ENCODE assay signal across 20 cellular contexts in the genomic region with DNA sequence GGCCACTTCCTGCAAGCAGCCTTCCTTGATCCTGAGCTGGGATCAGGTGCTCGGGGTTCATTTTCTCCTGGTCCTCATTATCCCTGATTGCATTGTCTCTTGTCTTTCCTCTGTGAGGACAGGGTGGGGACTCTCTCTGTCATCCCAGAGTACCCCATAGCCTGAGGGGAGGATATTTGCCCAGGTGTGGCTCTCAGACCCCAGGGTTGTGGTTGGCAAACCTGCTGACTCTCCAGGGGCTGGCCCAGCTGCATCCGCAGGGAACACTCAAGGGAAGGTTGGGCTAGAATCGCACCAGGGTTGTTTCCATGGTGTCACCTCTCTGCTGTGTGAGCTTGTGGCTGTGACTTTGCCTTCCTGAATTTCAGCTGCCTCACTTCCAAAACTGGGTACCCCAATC.
A peak's percentile ranks its signal among the peaks of the same experiment; 100 is the strongest.
DNase-seq lines count a peak whose midpoint lies in the region; ATAC-seq and TF ChIP-seq lines count a peak whose summit lies in the region.
"Had no signal": no experiment of that assay in that cellular context is flagged by ENCODE, and none has a peak within 500 bp of the region (broad histone marks: within the 10 kb centered on the region; RNA-seq: fewer than 3 reads in every experiment).

No MANE protein-coding gene starts in this region.

- no peaks in the 10 kb centered on the region for H3K9me2 ChIP-seq in OCI-LY7 (ENCODE audit: insufficient read depth, low read length)

- CTCF ChIA-PET in CD8-positive, alpha-beta T cell (lab: Charles Lee), result no interaction called here
- CTCF ChIA-PET in OCI-LY7 (lab: Charles Lee; ENCODE audit: unreplicated experiment), result no interaction called here

- DNase-seq in NCI-H748 (lab: John Stamatoyannopoulos, UW; ENCODE audit: unreplicated experiment) (peak; percentile 27), NCI-H748 treated with DMSO at 0.1 percent for 48 hours (lab: John Stamatoyannopoulos, UW) (no peak), OCI-LY7 (ENCODE audit: low spot score) (peak; percentile 39), iPS-NIHi7 (ENCODE audit: extremely low spot score) (peak; percentile 6), BE2C (no peak), NCI-H1105 treated with DMSO at 0.1 percent for 48 hours (lab: John Stamatoyannopoulos, UW) (no peak)
- peak in 1 of 7 experiments; percentile 32 for DNase-seq in CD8-positive, alpha-beta T cell
- DNase-seq in activated CD4-positive, alpha-beta T cell treated with anti-CD3 and anti-CD28 coated beads for 1 hour, result no peak
- DNase-seq: CD4-positive, alpha-beta T cell; DMS79 treated with DMSO at 0.1 percent for 48 hours; GDM1; KG1; MG63; NCI-H1105; NCI-H1930; NCI-H2227 treated with DMSO at 0.1 percent for 48 hours; NCI-H526 treated with DMSO at 0.1 percent for 48 hours; SHP77 had no signal

- no peak for ATAC-seq in CD8-positive, alpha-beta T cell
- ATAC-seq: Panc1, SK-N-SH treated with all-trans-retinoic acid at 6 μM for 48 hours had no signal

- no peaks in the 10 kb centered on the region for H3K9me3 Mint-ChIP-seq in CD8-positive, alpha-beta T cell
- H3K9me3 Mint-ChIP-seq: CD4-positive, alpha-beta T cell had no signal

- H3K27ac ChIP-seq in CD8-positive, alpha-beta T cell (ENCODE audit: low read depth, low read length), result no peak overlapping the region
- no peak overlapping the region for H3K27ac ChIP-seq in OCI-LY7 (ENCODE audit: low read depth, low read length, poor library complexity, severe bottlenecking)

- intact Hi-C loops in CD8-positive, alpha-beta T cell (cut with DNase I, micrococcal nuclease), result no loop called here
- intact Hi-C loops in OCI-LY7 (cut with micrococcal nuclease; ENCODE audit: unreplicated experiment), result loop anchor here (1.0 to 10.0 kb wide), 5 partner anchors 130 to 267 kb away; no protein-coding TSS in a partner anchor

- peaks cover 8% of the 10 kb centered on the region for H3K4me1 Mint-ChIP-seq in CD8-positive, alpha-beta T cell (ENCODE audit: low read depth)

- no peaks in the 10 kb centered on the region for H3K27me3 ChIP-seq in CD8-positive, alpha-beta T cell (ENCODE audit: insufficient read depth, low read length)
- no peaks in the 10 kb centered on the region for H3K27me3 ChIP-seq in BE2C
- H3K27me3 ChIP-seq: MG63 had no signal

- no peak overlapping the region for H3K4me3 ChIP-seq in CD8-positive, alpha-beta T cell (ENCODE audit: low read depth, low read length)
- H3K4me3 ChIP-seq in OCI-LY7 (ENCODE audit: low read depth, low read length, poor library complexity, severe bottlenecking), result no peak overlapping the region
- no peak overlapping the region for H3K4me3 ChIP-seq in BE2C (ENCODE audit: low read depth, low read length)
- H3K4me3 ChIP-seq: MG63 had no signal

- BruUV-seq in OCI-LY7 (replicated peaks; lab: Mats Ljungman, UMichigan), result no TSS peak

- TF ChIP-seq CTCF in CD8-positive, alpha-beta T cell (IDR thresholded peaks at IDR 0.05), result no peak
- TF ChIP-seq CTCF in OCI-LY7 (conservative IDR thresholded peaks at IDR 0.05; ENCODE audit: low read length), result no peak
- TF ChIP-seq CTCF in BE2C (IDR thresholded peaks at IDR 0.05; ENCODE audit: low read depth, low read length), result no peak

- H3K36me3 ChIP-seq in CD8-positive, alpha-beta T cell (ENCODE audit: insufficient read depth, low read length), result no peaks in the 10 kb centered on the region
- H3K36me3 ChIP-seq in OCI-LY7 (ENCODE audit: insufficient read depth, low read length) (no peaks in the 10 kb centered on the region), BE2C (no peaks in the 10 kb centered on the region)
- H3K36me3 ChIP-seq: MG63 had no signal

- POLR2A ChIA-PET in CD8-positive, alpha-beta T cell (lab: Charles Lee), result no interaction called here
- POLR2A ChIA-PET in OCI-LY7 (lab: Charles Lee), result no interaction called here

- H2AFZ ChIP-seq in OCI-LY7 (ENCODE audit: low read length), result peak overlapping the region; percentile 91; the same call in 1 of the 2 replicates

- no peaks in the 10 kb centered on the region for H4K20me1 ChIP-seq in OCI-LY7 (ENCODE audit: insufficient read depth, low read length)

- peaks cover 3% of the 10 kb centered on the region for H3K27me3 Mint-ChIP-seq in CD8-positive, alpha-beta T cell (ENCODE audit: low read depth)

- H3K27ac Mint-ChIP-seq in CD8-positive, alpha-beta T cell, result peak overlapping the region; percentile 52
- H3K27ac Mint-ChIP-seq: CD4-positive, alpha-beta T cell had no signal

- no peaks in the 10 kb centered on the region for H3K9me3 ChIP-seq in CD8-positive, alpha-beta T cell (ENCODE audit: low read length)
- H3K9me3 ChIP-seq in OCI-LY7 (ENCODE audit: low read length) (no peaks in the 10 kb centered on the region), BE2C (no peaks in the 10 kb centered on the region)
- H3K9me3 ChIP-seq: MG63 had no signal

- no peak overlapping the region for H3K4me3 Mint-ChIP-seq in CD8-positive, alpha-beta T cell
- H3K4me3 Mint-ChIP-seq: CD4-positive, alpha-beta T cell had no signal

- no peak overlapping the region for H3K4me2 ChIP-seq in OCI-LY7 (ENCODE audit: low read length)

- no peaks in the 10 kb centered on the region for H3K36me3 Mint-ChIP-seq in CD8-positive, alpha-beta T cell

- no peaks in the 10 kb centered on the region for H3K4me1 ChIP-seq in CD8-positive, alpha-beta T cell (ENCODE audit: insufficient read depth, low read length)
- peaks cover 23% of the 10 kb centered on the region for H3K4me1 ChIP-seq in OCI-LY7 (ENCODE audit: insufficient read depth, low read length, poor library complexity, severe bottlenecking)
- no peaks in the 10 kb centered on the region for H3K4me1 ChIP-seq in BE2C

- H3K79me2 ChIP-seq in OCI-LY7 (ENCODE audit: insufficient read depth, low read depth, low read length), result no peaks in the 10 kb centered on the region

Comparison
In these comparisons a context has a peak if more than half of its experiments do, and no peak if none do; other contexts are left out.
1. DNase-seq: peak in NCI-H748 (single experiment), OCI-LY7 (single experiment) and iPS-NIHi7 (single experiment); none in NCI-H748 treated with DMSO at 0.1 percent for 48 hours (single experiment), BE2C (single experiment), NCI-H1105 treated with DMSO at 0.1 percent for 48 hours (single experiment) and activated CD4-positive, alpha-beta T cell treated with anti-CD3 and anti-CD28 coated beads for 1 hour (single experiment).